ENCODE assay signal across 1 cellular context in genomic region chr1:47262787-47263413, GRCh38.
TF ChIP-seq lines count a peak whose summit lies in the region.

No MANE protein-coding gene starts in this region.

TF ChIP-seq in K562, 482 proteins besides CTCF, POLR2A, EP300 and RAD21 (continued from another document):
- TF ChIP-seq ZNF592 (IDR thresholded peaks at IDR 0.05) (peak; percentile 68; the same call in 1 of the 2 replicates), PTTG1 (tag; IDR thresholded peaks at IDR 0.05; ENCODE audit: low read depth) (no peak), RB1 (IDR thresholded peaks at IDR 0.05; ENCODE audit: low read depth) (no peak; the same call in 1 of the 2 replicates), PBX2 (CRISPR knock-in tag; IDR thresholded peaks at IDR 0.05; ENCODE audit: low read depth) (no peak), PBX2 (tag; conservative IDR thresholded peaks at IDR 0.05; ENCODE audit: low read depth) (0 out of 2 replicates have a peak, but pooled peaks have one; percentile 9), LEF1 (IDR thresholded peaks at IDR 0.05) (peak; percentile 16; the same call in 1 of the 2 replicates), SIN3A (IDR thresholded peaks at IDR 0.05; ENCODE audit: borderline replicate concordance in 2 of 2, control insufficient read depth in 1 of 2, low read depth in 2 of 2, low read length in 2 of 2) (no peak), HOXB6 (CRISPR knock-in tag; IDR thresholded peaks at IDR 0.05; ENCODE audit: borderline replicate concordance) (no peak), TSC22D4 (tag; IDR thresholded peaks at IDR 0.05) (no peak), ZNF507 (tag; conservative IDR thresholded peaks at IDR 0.05) (no peak), KLF16 (IDR thresholded peaks at IDR 0.05) (0 out of 2 replicates have a peak, but pooled peaks have one; percentile 11), CREM (IDR thresholded peaks at IDR 0.05; ENCODE audit: low read depth) (peak; percentile 41; the same call in 1 of the 2 replicates), CEBPB (tag; IDR thresholded peaks at IDR 0.05) (peak; percentile 92), E2F4 (CRISPR knock-in tag; IDR thresholded peaks at IDR 0.05; ENCODE audit: low read depth) (no peak), DACH1 (IDR thresholded peaks at IDR 0.05; ENCODE audit: partially characterized antibody) (peak; percentile 67), ARID2 (IDR thresholded peaks at IDR 0.05) (peak; percentile 30; the same call in 1 of the 2 replicates)
TF ChIP-seq in K562: peak in this region for 36.
